Comparison of ENCODE assay signal across 1 cellular context in genomic region chr10:52365547-52366432, GRCh38.
A peak's percentile ranks its signal among the peaks of the same experiment; 100 is the strongest.
TF ChIP-seq lines count a peak whose summit lies in the region.
"Not testable (repeated sequence)": the region's sequence is repeated elsewhere in the genome, so short reads cannot be mapped to it uniquely, and the experiment has no call there.

No MANE protein-coding gene starts in this region.

TF ChIP-seq in HepG2, 621 proteins besides CTCF, POLR2A, EP300 and RAD21 (continued from another document and continues in another):
- 0 out of 2 replicates have a peak, but pooled peaks have one; percentile 33 for TF ChIP-seq ZSCAN20 (CRISPR knock-in tag; IDR thresholded peaks at IDR 0.05; ENCODE audit: borderline replicate concordance)
- TF ChIP-seq TBX3 (IDR thresholded peaks at IDR 0.05; ENCODE audit: borderline replicate concordance): peak; percentile 37; the same call in 1 of the 2 replicates
- TF ChIP-seq MLXIP (CRISPR knock-in tag; IDR thresholded peaks at IDR 0.05; ENCODE audit: borderline replicate concordance): peak; percentile 62; the same call in 1 of the 2 replicates
- peak; percentile 73 for TF ChIP-seq HIVEP1 (CRISPR knock-in tag; IDR thresholded peaks at IDR 0.05)
- TF ChIP-seq MIER3 (CRISPR knock-in tag; IDR thresholded peaks at IDR 0.05; ENCODE audit: borderline replicate concordance): peak; percentile 76; the same call in 1 of the 2 replicates
- TF ChIP-seq ZNF281 (CRISPR knock-in tag; IDR thresholded peaks at IDR 0.05; ENCODE audit: borderline replicate concordance): peak; percentile 98
- peak; percentile 69; the same call in 1 of the 2 replicates for TF ChIP-seq ZBTB39 (CRISPR knock-in tag; IDR thresholded peaks at IDR 0.05)
- not testable (repeated sequence) for TF ChIP-seq HNF1A (IDR thresholded peaks at IDR 0.05; ENCODE audit: low read depth)
- TF ChIP-seq HNF1A (CRISPR knock-in tag; IDR thresholded peaks at IDR 0.05; ENCODE audit: borderline replicate concordance): peak; percentile 82; the same call in 1 of the 2 replicates
- peak; percentile 83 for TF ChIP-seq HDAC1 (CRISPR knock-in tag; IDR thresholded peaks at IDR 0.05)
- 0 out of 2 replicates have a peak, but pooled peaks have one; percentile 41 for TF ChIP-seq ZNF263 (CRISPR knock-in tag; IDR thresholded peaks at IDR 0.05)
- peak; percentile 77; the same call in 1 of the 2 replicates for TF ChIP-seq KDM5B (CRISPR knock-in tag; IDR thresholded peaks at IDR 0.05; ENCODE audit: borderline replicate concordance)
- TF ChIP-seq RCOR2 (CRISPR knock-in tag; IDR thresholded peaks at IDR 0.05): peak; percentile 50; the same call in 1 of the 2 replicates
- TF ChIP-seq CBX5 (CRISPR knock-in tag; IDR thresholded peaks at IDR 0.05; ENCODE audit: borderline replicate concordance): peak; percentile 76; the same call in 1 of the 2 replicates
- peak; percentile 48; the same call in 1 of the 2 replicates for TF ChIP-seq HNF1B (CRISPR knock-in tag; IDR thresholded peaks at IDR 0.05)
- TF ChIP-seq MEIS2 (CRISPR knock-in tag; IDR thresholded peaks at IDR 0.05): peak; percentile 92
- peak; percentile 89 for TF ChIP-seq HOXA3 (CRISPR knock-in tag; IDR thresholded peaks at IDR 0.05)
- peak; percentile 74; the same call in 1 of the 2 replicates for TF ChIP-seq ZMYM2 (CRISPR knock-in tag; IDR thresholded peaks at IDR 0.05)
- TF ChIP-seq MAX (IDR thresholded peaks at IDR 0.05): peak; percentile 34
- peak; percentile 66; the same call in 1 of the 2 replicates for TF ChIP-seq ZNF543 (CRISPR knock-in tag; IDR thresholded peaks at IDR 0.05)
- 0 out of 2 replicates have a peak, but pooled peaks have one; percentile 39 for TF ChIP-seq TOPORS (CRISPR knock-in tag; IDR thresholded peaks at IDR 0.05)
- TF ChIP-seq ZNF687 (CRISPR knock-in tag; IDR thresholded peaks at IDR 0.05): peak; percentile 88
- peak; percentile 83 for TF ChIP-seq POGZ (CRISPR knock-in tag; IDR thresholded peaks at IDR 0.05)
- TF ChIP-seq HMG20B (CRISPR knock-in tag; conservative IDR thresholded peaks at IDR 0.05): peak; percentile 83
- peak; percentile 79 for TF ChIP-seq FOXK1 (CRISPR knock-in tag; IDR thresholded peaks at IDR 0.05; ENCODE audit: borderline replicate concordance, low read depth)
- peak; percentile 58; the same call in 1 of the 2 replicates for TF ChIP-seq BCL6 (CRISPR knock-in tag; IDR thresholded peaks at IDR 0.05)
- peak; percentile 14; the same call in 1 of the 2 replicates for TF ChIP-seq ZNF362 (CRISPR knock-in tag; IDR thresholded peaks at IDR 0.05; ENCODE audit: borderline replicate concordance)
- TF ChIP-seq ZNF501 (CRISPR knock-in tag; IDR thresholded peaks at IDR 0.05): peak; percentile 48; the same call in 1 of the 2 replicates
- peak; percentile 92 for TF ChIP-seq MED8 (CRISPR knock-in tag; IDR thresholded peaks at IDR 0.05; ENCODE audit: insufficient replicate concordance)
- TF ChIP-seq SATB2 (CRISPR knock-in tag; IDR thresholded peaks at IDR 0.05): peak; percentile 82; the same call in 1 of the 2 replicates
- TF ChIP-seq RXRB (CRISPR knock-in tag; IDR thresholded peaks at IDR 0.05; ENCODE audit: borderline replicate concordance): 0 out of 2 replicates have a peak, but pooled peaks have one; percentile 22
- peak; percentile 27 for TF ChIP-seq PRPF4 (IDR thresholded peaks at IDR 0.05; ENCODE audit: low read depth, low read length, poor library complexity, severe bottlenecking)
- 0 out of 2 replicates have a peak, but pooled peaks have one; percentile 35 for TF ChIP-seq HES4 (CRISPR knock-in tag; IDR thresholded peaks at IDR 0.05; ENCODE audit: borderline replicate concordance)
- TF ChIP-seq FOSL1 (CRISPR knock-in tag; IDR thresholded peaks at IDR 0.05; ENCODE audit: borderline replicate concordance): peak; percentile 41; the same call in 1 of the 2 replicates
- peak; percentile 60; the same call in 1 of the 2 replicates for TF ChIP-seq E2F1 (CRISPR knock-in tag; IDR thresholded peaks at IDR 0.05)
- TF ChIP-seq NFKB2 (CRISPR knock-in tag; IDR thresholded peaks at IDR 0.05; ENCODE audit: borderline replicate concordance): peak; percentile 68; the same call in 1 of the 2 replicates
